9 cellular contexts compared by ENCODE assay signal in genomic region chr5:179343021-179343781, GRCh38. TPM values are rescaled to one million over a fixed set of nuclear protein-coding genes. Genes with fewer than 3 reads are reported as not detected.
DNase-seq lines count a peak whose midpoint lies in the region; FAIRE-seq and TF ChIP-seq lines count a peak whose summit lies in the region.
"Had no signal": no experiment of that assay in that cellular context is flagged by ENCODE, and none has a peak within 500 bp of the region (broad histone marks: within the 10 kb centered on the region; RNA-seq: fewer than 3 reads in every experiment).

No MANE protein-coding gene starts in this region.

- H3K9me3 ChIP-seq in BLaER1 (no peaks in the 10 kb centered on the region), NT2/D1 (ENCODE audit: insufficient read depth, low read length) (no peaks in the 10 kb centered on the region), osteoblast (ENCODE audit: low read depth, low read length) (no peaks in the 10 kb centered on the region)

- H3K9ac ChIP-seq in BLaER1 = no peak overlapping the region
- peak overlapping the region; percentile 82 for H3K9ac ChIP-seq in NT2/D1 (ENCODE audit: insufficient read length, low read depth)

- H2AFZ ChIP-seq in osteoblast (ENCODE audit: low read length) = no peak overlapping the region

- H3K36me3 ChIP-seq in BLaER1 = no peaks in the 10 kb centered on the region
- H3K36me3 ChIP-seq in NT2/D1 (ENCODE audit: insufficient read depth, insufficient read length, low read length) = no peaks in the 10 kb centered on the region
- H3K36me3 ChIP-seq in osteoblast (ENCODE audit: insufficient read depth, low read length) = peaks cover 33% of the 10 kb centered on the region

- no peak for FAIRE-seq in GM12892 (lab: Jason Lieb, UNC)

- H3K4me3 ChIP-seq in BLaER1 = peak overlapping the region; percentile 72
- H3K4me3 ChIP-seq in NT2/D1 (ENCODE audit: insufficient read length, low read depth) = peak overlapping the region; percentile 71
- peak overlapping the region; percentile 68 to 89 for H3K4me3 ChIP-seq in foreskin fibroblast (ENCODE audit: low read depth in 1 of 2, low read length in 2 of 2)
- peak overlapping the region; percentile 97 for H3K4me3 ChIP-seq in osteoblast (ENCODE audit: insufficient read depth, low read length)

- H3K79me2 ChIP-seq in osteoblast (ENCODE audit: insufficient read depth, low read length) = peaks cover 62% of the 10 kb centered on the region

- DNase-seq in NT2/D1 (ENCODE audit: low read depth, low spot score) (no peak), foreskin fibroblast (peak in 1 of 2 donors; percentile 46), osteoblast (ENCODE audit: insufficient read length, low spot score, missing footprints) (no peak), OCI-M2 (lab: John Stamatoyannopoulos, UW; ENCODE audit: unreplicated experiment) (no peak), hippocampal formation (lab: John Stamatoyannopoulos, UW) (no peak), GM12892 (ENCODE audit: insufficient read length) (no peak), superior temporal gyrus (ENCODE audit: extremely low spot score) (no peak)
- DNase-seq: NCI-H2227 treated with DMSO at 0.1 percent for 48 hours had no signal

- H3K27me3 ChIP-seq in BLaER1 = peaks cover 82% of the 10 kb centered on the region
- peaks cover 46% of the 10 kb centered on the region for H3K27me3 ChIP-seq in NT2/D1 (ENCODE audit: insufficient read depth, insufficient read length)
- no peaks in the 10 kb centered on the region for H3K27me3 ChIP-seq in osteoblast (ENCODE audit: insufficient read depth, low read length)

- H3K27ac ChIP-seq in BLaER1 (no peak overlapping the region), osteoblast (ENCODE audit: low read depth, low read length) (peak overlapping the region; percentile 70)

- no peak for TF ChIP-seq POLR2A in GM12892 (IDR thresholded peaks at IDR 0.05; ENCODE audit: low read depth, low read length)

- H3K4me1 ChIP-seq in BLaER1 (peaks cover 23% of the 10 kb centered on the region), NT2/D1 (ENCODE audit: insufficient read depth, insufficient read length) (peaks cover 8% of the 10 kb centered on the region), osteoblast (ENCODE audit: insufficient read depth, low read length) (peaks cover 26% of the 10 kb centered on the region)

- H4K20me1 ChIP-seq in BLaER1 (peaks cover 39% of the 10 kb centered on the region), osteoblast (ENCODE audit: insufficient read depth, low read length) (peaks cover 48% of the 10 kb centered on the region)

- H3K4me2 ChIP-seq in BLaER1 (peak overlapping the region; percentile 100), osteoblast (ENCODE audit: insufficient read depth, low read length) (peak overlapping the region; percentile 87)

- TF ChIP-seq CTCF in foreskin fibroblast (IDR thresholded peaks at IDR 0.05; ENCODE audit: low read depth, low read length) (no peak), osteoblast (IDR thresholded peaks at IDR 0.05; ENCODE audit: extremely low read depth, low read depth, low read length) (no peak)

RNA-seq across cellular contexts. Expression of gene ADAMTS2, which starts 2.1 kb away (rescaled TPM):
- total RNA-seq in osteoblast = 144 and 203 TPM in 2 replicates
- polyA plus RNA-seq in GM12892 (2012; ENCODE audit: missing spikeins) = not detected
